ENCODE assay signal across 23 cellular contexts in the genomic region with DNA sequence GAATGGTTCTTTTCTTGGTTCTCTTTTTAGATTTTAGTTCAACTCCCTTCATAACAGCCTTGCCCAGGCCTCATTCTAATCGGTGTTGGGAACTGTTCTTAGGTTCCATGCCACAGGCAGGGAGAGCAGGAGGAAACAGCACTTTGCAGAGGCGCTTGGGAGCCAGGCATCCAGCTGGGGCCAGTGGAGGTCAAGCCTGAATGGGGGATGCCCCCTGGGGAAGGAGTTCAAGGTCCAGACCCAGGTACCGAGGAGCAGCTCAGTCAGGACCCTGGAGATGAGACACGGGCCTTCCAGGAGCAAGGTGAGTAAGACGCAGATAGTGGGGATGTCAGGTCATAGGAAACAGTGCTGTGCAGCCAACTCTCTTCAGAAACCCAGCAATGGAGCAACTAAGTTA. TPM values are rescaled to one million over a fixed set of nuclear protein-coding genes. Genes with fewer than 3 reads are reported as not detected.
DNase-seq lines count a peak whose midpoint lies in the region; ATAC-seq, FAIRE-seq and TF ChIP-seq lines count a peak whose summit lies in the region.
"Had no signal": no experiment of that assay in that cellular context is flagged by ENCODE, and none has a peak within 500 bp of the region (broad histone marks: within the 10 kb centered on the region; RNA-seq: fewer than 3 reads in every experiment).

No MANE protein-coding gene starts in this region.

- H3K4me1 Mint-ChIP-seq in activated CD4-positive, alpha-beta T cell treated with anti-CD3 and anti-CD28 coated beads, Interleukin-2, amount 10 ng/mL, durations not matched to agents 7 days and 5 days: peaks cover 86% of the 10 kb centered on the region

- H3K14ac ChIP-seq in trophoblast cell (ENCODE audit: low read length): no peak overlapping the region

- H4K12ac ChIP-seq in trophoblast cell (ENCODE audit: low read depth, low read length): no peak overlapping the region

- H3K4me3 Mint-ChIP-seq in activated CD4-positive, alpha-beta T cell treated with anti-CD3 and anti-CD28 coated beads, Interleukin-2, amount 10 ng/mL, durations not matched to agents 7 days and 5 days: no peak overlapping the region
- H3K4me3 Mint-ChIP-seq: natural killer cell had no signal

- no peak overlapping the region for H2BK120ac ChIP-seq in trophoblast cell (ENCODE audit: insufficient read depth, low read length, poor library complexity)

- WGBS in trophoblast cell (ENCODE audit: extremely low coverage, insufficient coverage, insufficient read length): no CpG with 5 or more reads among the region's 5 CpGs

- no peak overlapping the region for H2BK12ac ChIP-seq in trophoblast cell (ENCODE audit: low read length)

- ATAC-seq in DND-41 (ENCODE audit: insufficient read depth, low read depth): no peak
- no peak for ATAC-seq in activated naive CD4-positive, alpha-beta T cell treated with anti-CD3 and anti-CD28 coated beads, Interleukin-2, amount 50 U/mL, for 72 hours
- ATAC-seq: activated CD4-positive, CD25-positive, alpha-beta regulatory T cell treated with anti-CD3 and anti-CD28 coated beads, Interleukin-2, amount 50 U/mL, for 24 hours; esophagus mucosa; HCT116; natural killer cell had no signal

- no peaks in the 10 kb centered on the region for H3K27me3 ChIP-seq in DND-41 (ENCODE audit: insufficient read depth, low read length, poor library complexity)
- H3K27me3 ChIP-seq in trophoblast cell (ENCODE audit: insufficient read depth, low read length): no peaks in the 10 kb centered on the region
- H3K27me3 ChIP-seq: dorsolateral prefrontal cortex had no signal

- no peak overlapping the region for H2BK5ac ChIP-seq in trophoblast cell (ENCODE audit: low read depth, low read length, poor library complexity)

- POLR2A ChIA-PET in activated CD4-positive, alpha-beta T cell treated with anti-CD3 and anti-CD28 coated beads, Interleukin-2, amount 10 ng/mL, durations not matched to agents 7 days and 5 days (lab: Charles Lee): interaction anchor here (0.6 kb wide), 1 partner anchor 12 kb away, joined by 3 read pairs; no protein-coding TSS in a partner anchor

- H3K4me1 ChIP-seq in DND-41 (ENCODE audit: insufficient read depth, low read length) (peaks cover 95% of the 10 kb centered on the region), trophoblast cell (ENCODE audit: control insufficient read depth in 1 of 2, insufficient read depth in 2 of 2, low read length in 2 of 2) (peaks cover 24 to 29% of the 10 kb centered on the region in 2 experiments)

- 0 out of 2 replicates have a peak overlapping the region, but pooled peaks have one; percentile 10 for H3K9ac ChIP-seq in DND-41 (ENCODE audit: low read depth, low read length)
- H3K9ac ChIP-seq in trophoblast cell (ENCODE audit: low read length): no peak overlapping the region

- H3K23ac ChIP-seq in trophoblast cell (ENCODE audit: low read length): no peak overlapping the region

- no peak for FAIRE-seq in GM12891 (lab: Jason Lieb, UNC)
- FAIRE-seq: GM12892 had no signal

- DNase-seq in activated CD4-positive, alpha-beta T cell treated with anti-CD3 and anti-CD28 coated beads, Interleukin-2, amount 10 ng/mL, durations not matched to agents 7 days and 5 days: no peak
- DNase-seq in activated CD4-positive, alpha-beta T cell treated with anti-CD3 and anti-CD28 coated beads for 4 hours: no peak
- DNase-seq in DND-41: no peak
- no peak for DNase-seq in activated naive CD4-positive, alpha-beta T cell treated with anti-CD3 and anti-CD28 coated beads, Interleukin-2, amount 50 U/mL, for 72 hours (ENCODE audit: low spot score in 2 of 2)
- no peak for DNase-seq in trophoblast cell
- no peak for DNase-seq in GM12891 (ENCODE audit: insufficient read length, low spot score)
- no peak for DNase-seq in GM13977 (ENCODE audit: low spot score)
- no peak for DNase-seq in NCI-H146 treated with DMSO at 0.1 percent for 48 hours (lab: John Stamatoyannopoulos, UW; ENCODE audit: unreplicated experiment)
- DNase-seq: activated T-cell treated with anti-CD3 and anti-CD28 coated beads, Interleukin-2, amount 50 U/mL, for 1 hour; dorsolateral prefrontal cortex; mesenchymal stem cell; natural killer cell; NCI-H1417 treated with DMSO at 0.1 percent for 48 hours; NCI-H526; SIG-M5; stimulated activated CD4-positive, alpha-beta T cell treated with anti-CD3 and anti-CD28 coated beads, Interleukin-2, amount 100 ng/mL, for 24 hours; T-helper 9 cell had no signal

- H3K4me3 ChIP-seq in DND-41 (ENCODE audit: low read depth in 1 of 2, low read length in 2 of 2) (no peak overlapping the region), trophoblast cell (ENCODE audit: low read depth, low read length) (no peak overlapping the region)
- H3K4me3 ChIP-seq: dorsolateral prefrontal cortex had no signal

- peak overlapping the region; percentile 15 for H3K27ac Mint-ChIP-seq in activated CD4-positive, alpha-beta T cell treated with anti-CD3 and anti-CD28 coated beads, Interleukin-2, amount 10 ng/mL, durations not matched to agents 7 days and 5 days
- H3K27ac Mint-ChIP-seq in activated naive CD4-positive, alpha-beta T cell treated with anti-CD3 and anti-CD28 coated beads, Interleukin-2, amount 50 U/mL, for 72 hours: peak overlapping the region; percentile 93 to 94

- no peak overlapping the region for H4K91ac ChIP-seq in trophoblast cell (ENCODE audit: low read depth, low read length)

- TF ChIP-seq POLR2A in GM12891 (IDR thresholded peaks at IDR 0.05; ENCODE audit: low read depth, low read length): no peak

- H3K79me2 ChIP-seq in DND-41 (ENCODE audit: insufficient read depth, low read length): peaks cover 69% of the 10 kb centered on the region
- H3K79me2 ChIP-seq in trophoblast cell (ENCODE audit: control insufficient read depth, insufficient read depth, low read length, poor library complexity): peaks cover 15% of the 10 kb centered on the region

- peaks cover 22% of the 10 kb centered on the region for H3K79me1 ChIP-seq in trophoblast cell (ENCODE audit: low read length)

- H3K9me3 ChIP-seq in DND-41 (ENCODE audit: insufficient read depth, low read length, severe bottlenecking): no peaks in the 10 kb centered on the region
- H3K9me3 ChIP-seq in trophoblast cell (ENCODE audit: insufficient read depth, low read depth, low read length): peaks cover 5% of the 10 kb centered on the region

- CTCF ChIA-PET in activated CD4-positive, alpha-beta T cell treated with anti-CD3 and anti-CD28 coated beads, Interleukin-2, amount 10 ng/mL, durations not matched to agents 7 days and 5 days (lab: Charles Lee): no interaction called here

- peak overlapping the region; percentile 15 for H3K4ac ChIP-seq in trophoblast cell (ENCODE audit: low read depth, low read length)

- in situ Hi-C loops in GM13977 (cut with MboI; ENCODE audit: low pct_unique_long_range_greater_than_20kb, low sequenced_read_pairs, unreplicated experiment): no loop called here

- H3K27me3 Mint-ChIP-seq in activated CD4-positive, alpha-beta T cell treated with anti-CD3 and anti-CD28 coated beads, Interleukin-2, amount 10 ng/mL, durations not matched to agents 7 days and 5 days: no peaks in the 10 kb centered on the region

- H3K36me3 Mint-ChIP-seq in activated CD4-positive, alpha-beta T cell treated with anti-CD3 and anti-CD28 coated beads, Interleukin-2, amount 10 ng/mL, durations not matched to agents 7 days and 5 days (ENCODE audit: low read depth): peaks cover 76% of the 10 kb centered on the region
- H3K36me3 Mint-ChIP-seq in activated naive CD4-positive, alpha-beta T cell treated with anti-CD3 and anti-CD28 coated beads, Interleukin-2, amount 50 U/mL, for 72 hours: peaks cover 57 to 68% of the 10 kb centered on the region in 2 donors

- no peak overlapping the region for H2AK5ac ChIP-seq in trophoblast cell (ENCODE audit: low read length)

- H4K8ac ChIP-seq in trophoblast cell (ENCODE audit: low read depth, low read length): no peak overlapping the region

- H3K9me3 Mint-ChIP-seq in activated CD4-positive, alpha-beta T cell treated with anti-CD3 and anti-CD28 coated beads, Interleukin-2, amount 10 ng/mL, durations not matched to agents 7 days and 5 days: no peaks in the 10 kb centered on the region
- H3K9me3 Mint-ChIP-seq in activated naive CD4-positive, alpha-beta T cell treated with anti-CD3 and anti-CD28 coated beads, Interleukin-2, amount 50 U/mL, for 72 hours: no peaks in the 10 kb centered on the region
- H3K9me3 Mint-ChIP-seq: natural killer cell had no signal

- no peak overlapping the region for H3K18ac ChIP-seq in trophoblast cell (ENCODE audit: low read length)

- peak overlapping the region; percentile 46; the same call in 1 of the 2 replicates for H3K27ac ChIP-seq in DND-41 (ENCODE audit: low read length)
- H3K27ac ChIP-seq in trophoblast cell (ENCODE audit: low read depth, low read length): no peak overlapping the region
- H3K27ac ChIP-seq: C4-2B, dorsolateral prefrontal cortex had no signal

- no peak for TF ChIP-seq CTCF in DND-41 (IDR thresholded peaks at IDR 0.05; ENCODE audit: borderline replicate concordance, extremely low read depth, low read length, poor library complexity, severe bottlenecking)
- TF ChIP-seq CTCF in GM13977 (IDR thresholded peaks at IDR 0.05; ENCODE audit: extremely low read depth, insufficient read depth, missing control alignments): no peak

- H2AFZ ChIP-seq in DND-41 (ENCODE audit: low read depth, low read length) (no peak overlapping the region), trophoblast cell (ENCODE audit: insufficient read depth, low read length, poor library complexity) (no peak overlapping the region)

- H4K20me1 ChIP-seq in DND-41 (ENCODE audit: insufficient read depth, low read length): peaks cover 6% of the 10 kb centered on the region; the same call in 1 of the 2 replicates

- no peak overlapping the region for H3K4me2 ChIP-seq in DND-41 (ENCODE audit: insufficient read depth, low read length)
- H3K4me2 ChIP-seq in trophoblast cell (ENCODE audit: low read length): no peak overlapping the region

- H3K36me3 ChIP-seq in DND-41 (ENCODE audit: insufficient read depth, low read length): peaks cover 89% of the 10 kb centered on the region
- peaks cover 56 to 65% of the 10 kb centered on the region in 2 experiments for H3K36me3 ChIP-seq in trophoblast cell (ENCODE audit: control insufficient read depth in 1 of 2, insufficient read depth in 2 of 2, low read length in 2 of 2)

RNA-seq across cellular contexts. Expression of a gene that starts 4.5 kb away (rescaled TPM):
- 10 to 100 TPM; 28.5 to 31.1 TPM for total RNA-seq in activated CD4-positive, alpha-beta T cell treated with anti-CD3 and anti-CD28 coated beads, Interleukin-2, amount 10 ng/mL, durations not matched to agents 7 days and 5 days
- 10 to 100 TPM; 30.7 to 31.8 TPM for total RNA-seq in activated naive CD4-positive, alpha-beta T cell treated with anti-CD3 and anti-CD28 coated beads, Interleukin-2, amount 50 U/mL, for 72 hours
- 7.6 and 8.2 TPM in 2 replicates for polyA plus RNA-seq in trophoblast cell (2013)
- polyA plus RNA-seq in GM12891 (2012; ENCODE audit: low read depth, missing spikeins): 5.3 TPM

RNA-seq across cellular contexts. Expression of a gene that starts 23.2 kb away (rescaled TPM):
- total RNA-seq in activated CD4-positive, alpha-beta T cell treated with anti-CD3 and anti-CD28 coated beads, Interleukin-2, amount 10 ng/mL, durations not matched to agents 7 days and 5 days: 1 to 10 TPM; 1.2 to 1.3 TPM
- total RNA-seq in activated naive CD4-positive, alpha-beta T cell treated with anti-CD3 and anti-CD28 coated beads, Interleukin-2, amount 50 U/mL, for 72 hours: 1 to 10 TPM in 1 of 2 donors, under 1 TPM in 1; 0.76 to 4.1 TPM
- polyA plus RNA-seq in trophoblast cell (2013): 0.51 and 0.74 TPM in 2 replicates
- 0.12 TPM for polyA plus RNA-seq in GM12891 (2012; ENCODE audit: low read depth, missing spikeins)
- total RNA-seq: cardiac septum had no signal

RNA-seq across cellular contexts. Expression of a gene that starts 58.5 kb away (rescaled TPM):
- not detected for total RNA-seq in activated CD4-positive, alpha-beta T cell treated with anti-CD3 and anti-CD28 coated beads, Interleukin-2, amount 10 ng/mL, durations not matched to agents 7 days and 5 days
- under 1 TPM in 1 of 2 donors, not detected in 1; 0.41 TPM for total RNA-seq in activated naive CD4-positive, alpha-beta T cell treated with anti-CD3 and anti-CD28 coated beads, Interleukin-2, amount 50 U/mL, for 72 hours
- 0.10 and 0.19 TPM in 2 replicates for polyA plus RNA-seq in trophoblast cell (2013)
- polyA plus RNA-seq in GM12891 (2012; ENCODE audit: low read depth, missing spikeins): 0.24 TPM
